In genomic region chr3:29100292-29100691, GRCh38 we compare ENCODE assay signal across 22 cellular contexts.
"Had no signal": no experiment of that assay in that cellular context is flagged by ENCODE, and none has a peak within 500 bp of the region (broad histone marks: within the 10 kb centered on the region; RNA-seq: fewer than 3 reads in every experiment).

No MANE protein-coding gene starts in this region.

- DNase-seq: activated CD4-positive, alpha-beta T cell treated with anti-CD3 and anti-CD28 coated beads for 4 hours; activated CD4-positive, alpha-beta T cell treated with anti-CD3 and anti-CD28 coated beads, Interleukin-2, amount 50 U/mL, for 4 hours; activated CD4-positive, CD25-positive, alpha-beta regulatory T cell; activated effector memory CD4-positive, alpha-beta T cell treated with Interleukin-2 at 50 U/mL for 16 hours; activated naive CD4-positive, alpha-beta T cell treated with anti-CD3 and anti-CD28 coated beads for 36 hours; activated naive CD8-positive, alpha-beta T cell treated with anti-CD3 and anti-CD28 coated beads, Interleukin-2, amount 10 ng/mL, durations not matched to agents 7 days and 5 days; endodermal cell; foreskin melanocyte; heart right ventricle; kidney glomerular epithelial cell; lower lobe of right lung; mesendoderm; natural killer cell; occipital lobe; right cardiac atrium; stimulated activated CD4-positive, alpha-beta T cell treated with anti-CD3 and anti-CD28 coated beads, Interleukin-2, amount 100 ng/mL, for 48 hours; substantia nigra; T-helper 2 cell; uterus had no signal

- H3K4me2 ChIP-seq: neural progenitor cell had no signal

- H3K36me3 ChIP-seq: ascending aorta, esophagus muscularis mucosa, heart right ventricle, lower lobe of right lung, neural progenitor cell, uterus had no signal

- H3K9me3 ChIP-seq: ascending aorta, uterus had no signal

- H3K4me3 ChIP-seq: ascending aorta, esophagus muscularis mucosa, heart right ventricle, lower lobe of right lung, neural progenitor cell, uterus had no signal

- H3K4me1 ChIP-seq: ascending aorta, esophagus muscularis mucosa, heart right ventricle, lower lobe of right lung, neural progenitor cell, uterus had no signal

- H3K9ac ChIP-seq: neural progenitor cell had no signal

- H3K27me3 ChIP-seq: ascending aorta, esophagus muscularis mucosa, heart right ventricle, neural progenitor cell, uterus had no signal

- H2AFZ ChIP-seq: neural progenitor cell had no signal

- H3K27ac ChIP-seq: ascending aorta, esophagus muscularis mucosa, heart right ventricle, lower lobe of right lung, neural progenitor cell, uterus had no signal
